9 cellular contexts compared by ENCODE assay signal in the genomic region with DNA sequence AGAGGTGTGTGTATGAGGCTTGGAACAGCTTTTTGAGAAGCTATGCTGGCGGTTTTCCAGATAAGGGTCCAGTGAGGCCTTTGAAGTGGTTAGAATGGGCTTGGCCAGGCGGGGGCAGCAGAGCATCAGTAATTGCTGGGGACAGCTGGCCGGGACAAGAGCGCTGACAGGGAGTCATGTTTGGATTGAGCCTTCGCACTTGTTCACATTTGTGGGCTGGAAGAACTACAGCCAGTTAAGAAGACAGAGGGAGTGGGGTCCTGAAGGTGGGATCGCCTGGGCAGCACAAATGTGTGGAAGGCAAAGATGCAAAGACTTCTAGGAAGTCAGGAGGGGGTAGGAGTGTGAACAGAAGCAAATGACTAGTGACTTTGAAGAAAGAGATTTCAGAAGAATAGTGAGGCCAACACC. TPM values are rescaled to one million over a fixed set of nuclear protein-coding genes. Genes with fewer than 3 reads are reported as not detected.
A peak's percentile ranks its signal among the peaks of the same experiment; 100 is the strongest.
DNase-seq lines count a peak whose midpoint lies in the region; ATAC-seq, FAIRE-seq and TF ChIP-seq lines count a peak whose summit lies in the region.
"Had no signal": no experiment of that assay in that cellular context is flagged by ENCODE, and none has a peak within 500 bp of the region (broad histone marks: within the 10 kb centered on the region; RNA-seq: fewer than 3 reads in every experiment).

No MANE protein-coding gene starts in this region.

- FAIRE-seq in H1 (lab: Jason Lieb, UNC) = peak; percentile 92

- no peak for TF ChIP-seq EP300 in H1 (IDR thresholded peaks at IDR 0.05; ENCODE audit: borderline replicate concordance in 1 of 2, low read depth in 2 of 2, low read length in 2 of 2)

- peaks cover 35% of the 10 kb centered on the region for H3K27me3 Mint-ChIP-seq in mesothelial cell of epicardium (ENCODE audit: low read depth)

- no peak overlapping the region for H2BK12ac ChIP-seq in H1 (ENCODE audit: low read depth, low read length)

- peak overlapping the region; percentile 32; the same call in 1 of the 2 replicates for H3K18ac ChIP-seq in H1 (ENCODE audit: extremely low read depth, low read length)

- POLR2A ChIA-PET in H1 (lab: Charles Lee; ENCODE audit: partially characterized antibody) = interaction anchor here (0.8 kb wide), 1 partner anchor 82 kb away, joined by 3 read pairs; no protein-coding TSS in a partner anchor

- H2BK5ac ChIP-seq in H1 (ENCODE audit: low read depth, low read length) = no peak overlapping the region

- no peaks in the 10 kb centered on the region for H3K36me3 Mint-ChIP-seq in mesothelial cell of epicardium

- H3K79me1 ChIP-seq in H1 (ENCODE audit: low read depth, low read length) = no peaks in the 10 kb centered on the region

- H2AK5ac ChIP-seq in H1 (ENCODE audit: low read depth, low read length) = no peak overlapping the region

- no peak overlapping the region for H3K4me3 Mint-ChIP-seq in mesothelial cell of epicardium
- H3K4me3 Mint-ChIP-seq: T-helper 1 cell treated with Interleukin-12 subunit alpha and Interleukin-12 subunit beta and Interleukin-4 antibody, amounts not matched to agents 30 μg/mL and 1 μg/mL, for 36 hours had no signal

- H3K27ac ChIP-seq in H1 (ENCODE audit: low read depth, low read length) = no peak overlapping the region

- no peaks in the 10 kb centered on the region for H3K4me1 ChIP-seq in H1 (replicated peaks in 1 of 4; ENCODE audit: control insufficient read depth in 3 of 4, insufficient read depth in 4 of 4, low read length in 3 of 4)

- no peak overlapping the region for H3K23ac ChIP-seq in H1 (ENCODE audit: insufficient read length)

- TF ChIP-seq CTCF in H1 (IDR thresholded peaks at IDR 0.05; ENCODE audit: control extremely low read depth in 1 of 3, insufficient read depth in 1 of 3, low read depth in 1 of 3, low read length in 3 of 3) (peak; percentile 69 to 92 (median 85)), mesothelial cell of epicardium (IDR thresholded peaks at IDR 0.05; ENCODE audit: unreplicated experiment) (peak; percentile 52)

- H2BK120ac ChIP-seq in H1 (replicated peaks; ENCODE audit: low read depth, low read length) = no peak overlapping the region

- no peaks in the 10 kb centered on the region for H3K4me1 Mint-ChIP-seq in mesothelial cell of epicardium

- H3K23me2 ChIP-seq in H1 (ENCODE audit: low read depth, low read length) = no peaks in the 10 kb centered on the region

- no peak overlapping the region for H3K4me2 ChIP-seq in H1 (ENCODE audit: insufficient read depth in 1 of 2, low read depth in 2 of 2, low read length in 2 of 2)

- H3K36me3 ChIP-seq in H1 (ENCODE audit: control insufficient read depth in 2 of 4, insufficient read depth in 4 of 4, low read length in 3 of 4) = no peaks in the 10 kb centered on the region

- no peak overlapping the region for H4K8ac ChIP-seq in H1 (ENCODE audit: extremely low read depth, insufficient read depth, low read length)

- no peak for TF ChIP-seq POLR2A in H1 (IDR thresholded peaks at IDR 0.05; ENCODE audit: control extremely low read depth in 1 of 2, low read depth in 2 of 2, low read length in 2 of 2)

- H4K20me1 ChIP-seq in H1 (replicated peaks in 1 of 2; ENCODE audit: control insufficient read depth in 1 of 2, insufficient read depth in 2 of 2, low read length in 2 of 2) = no peaks in the 10 kb centered on the region

- peaks cover 8% of the 10 kb centered on the region for H3K9me3 Mint-ChIP-seq in mesothelial cell of epicardium

- no peak overlapping the region; the same call in 1 of the 2 replicates for H2BK15ac ChIP-seq in H1 (ENCODE audit: low read length)

- 0 out of 2 replicates have a peak overlapping the region, but pooled peaks have one; percentile 14 for H2AFZ ChIP-seq in H1 (ENCODE audit: low read length)

- 16% methylated on average over 6 of the region's 6 CpGs; no CpG with 5 or more reads in 1 of the 2 experiments for WGBS in H1 (ENCODE audit: extremely low coverage in 1 of 2, insufficient coverage in 1 of 2, insufficient read length in 1 of 2, insufficient replicate concordance in 2 of 2, low coverage in 1 of 2, low lambda C conversion rate in 2 of 2, missing lambda C conversion rate in 1 of 2), 2 experiments

- peaks cover 3 to 8% of the 10 kb centered on the region in 2 experiments for H3K9me3 ChIP-seq in H1 (ENCODE audit: insufficient read depth in 2 of 2, low read depth in 1 of 2, low read length in 1 of 2)

- H4K91ac ChIP-seq in H1 (replicated peaks; ENCODE audit: insufficient read length, low read length) = no peak overlapping the region

- H2BK20ac ChIP-seq in H1 (ENCODE audit: low read length) = no peak overlapping the region

- H4K5ac ChIP-seq in H1 (ENCODE audit: insufficient read length, low read depth, low read length) = no peak overlapping the region

- TF ChIP-seq RAD21 in H1 (IDR thresholded peaks at IDR 0.05 in 1 of 2, conservative IDR thresholded peaks at IDR 0.05 in 1 of 2; ENCODE audit: low read depth in 2 of 2, low read length in 2 of 2) = peak; percentile 99 to 100

- H3K4me3 ChIP-seq in H1 (ENCODE audit: extremely low read depth in 1 of 4, insufficient read depth in 2 of 4, low read depth in 3 of 4, low read length in 4 of 4) = no peak overlapping the region

- peak; percentile 99 for ATAC-seq in GM21360 (IDR thresholded peaks at IDR 0.05; ENCODE audit: unreplicated experiment)

- peak; percentile 83 for DNase-seq in COR-L47 (lab: John Stamatoyannopoulos, UW)
- peak; percentile 74 for DNase-seq in HK-2 (ENCODE audit: unreplicated experiment)
- DNase-seq in NOMO-1 (lab: John Stamatoyannopoulos, UW; ENCODE audit: unreplicated experiment in 2 of 2) = peak; percentile 57 to 70
- peak; percentile 21 to 27 for DNase-seq in activated CD8-positive, alpha-beta memory T cell treated with anti-CD3 and anti-CD28 coated beads for 4 hours (ENCODE audit: low read depth in 2 of 2)
- DNase-seq in H1 (ENCODE audit: low read depth in 1 of 2, low spot score in 2 of 2) = peak; percentile 56 to 95
- DNase-seq in mesothelial cell of epicardium (ENCODE audit: low spot score in 2 of 2, unreplicated experiment in 2 of 2) = peak; percentile 66 to 88
- DNase-seq in stimulated activated CD8-positive, alpha-beta memory T cell treated with anti-CD3 and anti-CD28 coated beads, Interleukin-4, amount 100 ng/mL, for 24 hours (ENCODE audit: low read depth) = peak; percentile 63

- H3K9ac ChIP-seq in H1 (replicated peaks in 1 of 4; ENCODE audit: extremely low read depth in 1 of 4, low read depth in 3 of 4, low read length in 3 of 4) = no peak overlapping the region

- H3K27me3 ChIP-seq in H1 (replicated peaks in 1 of 4; ENCODE audit: control insufficient read depth in 3 of 4, extremely low read depth in 1 of 4, insufficient read depth in 3 of 4, low read length in 3 of 4) = no peaks in the 10 kb centered on the region

- no peaks in the 10 kb centered on the region for H3K79me2 ChIP-seq in H1 (ENCODE audit: control insufficient read depth in 1 of 2, insufficient read depth in 2 of 2, low read length in 2 of 2)

- H3K14ac ChIP-seq in H1 (ENCODE audit: insufficient read length) = no peak overlapping the region

- H3K56ac ChIP-seq in H1 (replicated peaks; ENCODE audit: insufficient read length, low read depth, low read length) = no peak overlapping the region

- no peak overlapping the region for H3K27ac Mint-ChIP-seq in mesothelial cell of epicardium
- H3K27ac Mint-ChIP-seq: T-helper 1 cell treated with Interleukin-12 subunit alpha and Interleukin-12 subunit beta and Interleukin-4 antibody, amounts not matched to agents 30 μg/mL and 1 μg/mL, for 36 hours had no signal

- no peak overlapping the region for H3K4ac ChIP-seq in H1 (replicated peaks; ENCODE audit: insufficient read length, low read depth, low read length)

- CTCF ChIA-PET in H1 (lab: Charles Lee; ENCODE audit: partially characterized antibody) = interaction anchor here (0.5 to 3.2 kb wide), 30 partner anchors 10 to 1187 kb away, joined by 3 to 24 read pairs (median 4); a partner anchor contains a TSS

TF ChIP-seq in H1, 55 proteins besides CTCF, POLR2A, EP300 and RAD21:
- TF ChIP-seq SP4 (IDR thresholded peaks at IDR 0.05; ENCODE audit: low read length) (no peak), SIN3A (conservative IDR thresholded peaks at IDR 0.05 in 1 of 2, IDR thresholded peaks at IDR 0.05 in 1 of 2; ENCODE audit: low read depth in 1 of 2, low read length in 2 of 2) (peak in 1 of 2 experiments; percentile 53; a peak in 1 of 4 replicates), ZNF274 (IDR thresholded peaks at IDR 0.05; ENCODE audit: borderline replicate concordance, extremely low read depth, low read length) (no peak), RFX5 (IDR thresholded peaks at IDR 0.05; ENCODE audit: borderline replicate concordance, low read depth, low read length) (no peak), GABPA (IDR thresholded peaks at IDR 0.05; ENCODE audit: borderline replicate concordance, insufficient read depth, low read length) (no peak), TCF12 (IDR thresholded peaks at IDR 0.05; ENCODE audit: low read depth, low read length) (no peak), FOSL1 (IDR thresholded peaks at IDR 0.05; ENCODE audit: insufficient read depth, low read depth, low read length) (no peak), RNF2 (IDR thresholded peaks at IDR 0.05; ENCODE audit: borderline replicate concordance, low read depth, low read length, missing control alignments, poor library complexity, severe bottlenecking) (no peak), SIRT6 (IDR thresholded peaks at IDR 0.05; ENCODE audit: low read length) (no peak), MAFK (IDR thresholded peaks at IDR 0.05; ENCODE audit: low read depth, low read length) (no peak), RXRA (IDR thresholded peaks at IDR 0.05; ENCODE audit: insufficient read depth, low read depth, low read length) (0 out of 2 replicates have a peak, but pooled peaks have one; percentile 33)
- TF ChIP-seq, protein P1, sequence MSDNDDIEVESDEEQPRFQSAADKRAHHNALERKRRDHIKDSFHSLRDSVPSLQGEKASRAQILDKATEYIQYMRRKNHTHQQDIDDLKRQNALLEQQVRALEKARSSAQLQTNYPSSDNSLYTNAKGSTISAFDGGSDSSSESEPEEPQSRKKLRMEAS (IDR thresholded peaks at IDR 0.05) = no peak

RNA-seq across cellular contexts. Expression of a gene that starts 12.8 kb away (rescaled TPM):
- 31.3 and 38.0 TPM in 2 replicates for total RNA-seq in H1 (2021; fragmentation: NEBNext Ultra II Directional; extraction: Animal tissue kit (Norgen Biotek cat#: 25700))
- polyA plus RNA-seq in H1 (2011; rRNA removed) = 9.3 and 12.0 TPM in 2 replicates
- 23.3 TPM for polyA plus RNA-seq in H1 (2011; cell fraction: cytosol; rRNA removed)
- polyA plus RNA-seq in H1 (2011; cell fraction: nucleus; rRNA removed) = 7.9 TPM
- 17.5 to 63.2 TPM (median 38.0 TPM) in 4 replicates for polyA plus RNA-seq in H1 (2012, experiment 1 of 2)
- 8.7 TPM for polyA plus RNA-seq in H1 (2012, experiment 2 of 2)
- 16.7 TPM for polyA plus RNA-seq in H1 (2013, experiment 1 of 2)
- 16.6 TPM for polyA plus RNA-seq in H1 (2013, experiment 2 of 2)
- 6.6 and 6.8 TPM in 2 replicates for polyA minus RNA-seq in H1 (2011; rRNA and poly(A)+ RNA removed)
- polyA minus RNA-seq in H1 (2011; cell fraction: cytosol; rRNA and poly(A)+ RNA removed) = 30.9 TPM
- 19.6 TPM for polyA minus RNA-seq in H1 (2011; cell fraction: nucleus; rRNA and poly(A)+ RNA removed)
- total RNA-seq in mesothelial cell of epicardium = 13.4 to 15.6 TPM (median 14.4 TPM) in 3 replicates

Comparison
In these comparisons a context has a peak if more than half of its experiments do, and no peak if none do; other contexts are left out.
1. DNase-seq: peak in every context shown above with its lines; median percentile 83 in COR-L47; 77 in mesothelial cell of epicardium; 76 in H1; 74 in HK-2; 64 in NOMO-1; 63 in stimulated activated CD8-positive, alpha-beta memory T cell treated with anti-CD3 and anti-CD28 coated beads, Interleukin-4, amount 100 ng/mL, for 24 hours; 24 in activated CD8-positive, alpha-beta memory T cell treated with anti-CD3 and anti-CD28 coated beads for 4 hours.